In genomic region chr15:75061272-75061671, GRCh38 we compare ENCODE assay signal across 9 cellular contexts. TPM values are rescaled to one million over a fixed set of nuclear protein-coding genes. Genes with fewer than 3 reads are reported as not detected.
DNase-seq lines count a peak whose midpoint lies in the region; ATAC-seq and TF ChIP-seq lines count a peak whose summit lies in the region.
"Had no signal": no experiment of that assay in that cellular context is flagged by ENCODE, and none has a peak within 500 bp of the region (broad histone marks: within the 10 kb centered on the region; RNA-seq: fewer than 3 reads in every experiment).

No MANE protein-coding gene starts in this region.

- H3K27ac Mint-ChIP-seq in activated CD8-positive, alpha-beta memory T cell treated with anti-CD3 and anti-CD28 coated beads, Interleukin-2, amount 10 ng/mL, durations not matched to agents 7 days and 5 days, result peak overlapping the region; percentile 70
- no peak overlapping the region for H3K27ac Mint-ChIP-seq in activated CD4-positive, alpha-beta T cell treated with anti-CD3 and anti-CD28 coated beads, Interleukin-2, amount 10 ng/mL, durations not matched to agents 7 days and 5 days
- no peak overlapping the region for H3K27ac Mint-ChIP-seq in H9

- CTCF ChIA-PET in activated CD8-positive, alpha-beta memory T cell treated with anti-CD3 and anti-CD28 coated beads, Interleukin-2, amount 10 ng/mL, durations not matched to agents 7 days and 5 days (lab: Charles Lee), result interaction anchor here (0.8 to 1.4 kb wide), 4 partner anchors 18 to 143 kb away, joined by 3 to 7 read pairs (median 3); partner anchors contain the start of gene C15orf39
- CTCF ChIA-PET in activated CD4-positive, alpha-beta T cell treated with anti-CD3 and anti-CD28 coated beads, Interleukin-2, amount 10 ng/mL, durations not matched to agents 7 days and 5 days (lab: Charles Lee), result interaction anchor here (0.9 to 2.7 kb wide), 3 partner anchors 18 to 394 kb away, joined by 3 to 17 read pairs (median 5); no protein-coding TSS in a partner anchor

- H3K4me1 ChIP-seq in osteoblast (ENCODE audit: insufficient read depth, low read length) (peaks cover 41% of the 10 kb centered on the region), H9 (ENCODE audit: insufficient read depth, low read length) (no peaks in the 10 kb centered on the region; the same call in 1 of the 2 replicates)

- H4K20me1 ChIP-seq in osteoblast (ENCODE audit: insufficient read depth, low read length) (no peaks in the 10 kb centered on the region), H9 (ENCODE audit: control insufficient read depth, insufficient read depth, insufficient read length) (no peaks in the 10 kb centered on the region)

- H3K23ac ChIP-seq in H9 (ENCODE audit: insufficient read length, low read depth, low read length), result no peak overlapping the region

- H2AFZ ChIP-seq in osteoblast (ENCODE audit: low read length) (no peak overlapping the region), H9 (ENCODE audit: low read length) (no peak overlapping the region)

- H3K4me2 ChIP-seq in osteoblast (ENCODE audit: insufficient read depth, low read length) (no peak overlapping the region), H9 (ENCODE audit: insufficient read depth, insufficient read length, low read length) (no peak overlapping the region)

- TF ChIP-seq CTCF in osteoblast (IDR thresholded peaks at IDR 0.05; ENCODE audit: extremely low read depth, low read depth, low read length) (no peak), H9 (conservative IDR thresholded peaks at IDR 0.05) (no peak)

- H2AK5ac ChIP-seq in H9 (ENCODE audit: insufficient read length, low read length), result no peak overlapping the region

- H3K27ac ChIP-seq in osteoblast (ENCODE audit: low read depth, low read length) (no peak overlapping the region), H9 (ENCODE audit: insufficient read length, low read depth, low read length) (no peak overlapping the region)
- H3K27ac ChIP-seq: ovary had no signal

- no peaks in the 10 kb centered on the region for H3K27me3 Mint-ChIP-seq in activated CD8-positive, alpha-beta memory T cell treated with anti-CD3 and anti-CD28 coated beads, Interleukin-2, amount 10 ng/mL, durations not matched to agents 7 days and 5 days
- H3K27me3 Mint-ChIP-seq in activated CD4-positive, alpha-beta T cell treated with anti-CD3 and anti-CD28 coated beads, Interleukin-2, amount 10 ng/mL, durations not matched to agents 7 days and 5 days, result no peaks in the 10 kb centered on the region
- H3K27me3 Mint-ChIP-seq in H9 (ENCODE audit: low read depth), result peaks cover 3% of the 10 kb centered on the region

- no peak overlapping the region for H2BK5ac ChIP-seq in H9 (ENCODE audit: insufficient read length, low read length)

- no peak overlapping the region for H4K5ac ChIP-seq in H9 (ENCODE audit: insufficient read length, low read depth, low read length)

- no peak overlapping the region for H3K18ac ChIP-seq in H9 (ENCODE audit: insufficient read length, low read depth, low read length)

- no peak overlapping the region for H3K14ac ChIP-seq in H9 (ENCODE audit: insufficient read depth, low read length)

- H3K9ac ChIP-seq in H9 (ENCODE audit: extremely low read depth, insufficient read length, low read length), result no peak overlapping the region

- POLR2A ChIA-PET in activated CD4-positive, alpha-beta T cell treated with anti-CD3 and anti-CD28 coated beads, Interleukin-2, amount 10 ng/mL, durations not matched to agents 7 days and 5 days (lab: Charles Lee), result no interaction called here

- H2BK120ac ChIP-seq in H9 (ENCODE audit: low read depth, low read length, poor library complexity, severe bottlenecking), result no peak overlapping the region

- no peak overlapping the region for H3T11ph ChIP-seq in H9 (ENCODE audit: low read length)

- H3K4me1 Mint-ChIP-seq in activated CD8-positive, alpha-beta memory T cell treated with anti-CD3 and anti-CD28 coated beads, Interleukin-2, amount 10 ng/mL, durations not matched to agents 7 days and 5 days, result peaks cover 49% of the 10 kb centered on the region
- H3K4me1 Mint-ChIP-seq in activated CD4-positive, alpha-beta T cell treated with anti-CD3 and anti-CD28 coated beads, Interleukin-2, amount 10 ng/mL, durations not matched to agents 7 days and 5 days, result peaks cover 34% of the 10 kb centered on the region
- peaks cover 25 to 31% of the 10 kb centered on the region in 2 experiments for H3K4me1 Mint-ChIP-seq in H9

- no peak overlapping the region for H3K4me3 ChIP-seq in osteoblast (ENCODE audit: insufficient read depth, low read length)
- H3K4me3 ChIP-seq: ovary had no signal

- no peaks in the 10 kb centered on the region for H3K79me1 ChIP-seq in H9 (ENCODE audit: insufficient read depth, low read depth, low read length, poor library complexity, severe bottlenecking)

- no peak overlapping the region for H2BK20ac ChIP-seq in H9 (ENCODE audit: low read depth, low read length, poor library complexity, severe bottlenecking)

- H3K4me3 Mint-ChIP-seq in activated CD8-positive, alpha-beta memory T cell treated with anti-CD3 and anti-CD28 coated beads, Interleukin-2, amount 10 ng/mL, durations not matched to agents 7 days and 5 days, result no peak overlapping the region
- no peak overlapping the region for H3K4me3 Mint-ChIP-seq in activated CD4-positive, alpha-beta T cell treated with anti-CD3 and anti-CD28 coated beads, Interleukin-2, amount 10 ng/mL, durations not matched to agents 7 days and 5 days
- H3K4me3 Mint-ChIP-seq in H9, result no peak overlapping the region

- H3K4ac ChIP-seq in H9 (ENCODE audit: low read depth, low read length), result no peak overlapping the region

- no peaks in the 10 kb centered on the region for H3K9me3 Mint-ChIP-seq in activated CD8-positive, alpha-beta memory T cell treated with anti-CD3 and anti-CD28 coated beads, Interleukin-2, amount 10 ng/mL, durations not matched to agents 7 days and 5 days (ENCODE audit: low read depth)
- H3K9me3 Mint-ChIP-seq in activated CD4-positive, alpha-beta T cell treated with anti-CD3 and anti-CD28 coated beads, Interleukin-2, amount 10 ng/mL, durations not matched to agents 7 days and 5 days, result peaks cover 12% of the 10 kb centered on the region
- peaks cover 6 to 8% of the 10 kb centered on the region in 2 experiments for H3K9me3 Mint-ChIP-seq in H9

- no peaks in the 10 kb centered on the region for H3K79me2 ChIP-seq in osteoblast (ENCODE audit: insufficient read depth, low read length)
- no peaks in the 10 kb centered on the region for H3K79me2 ChIP-seq in H9 (ENCODE audit: insufficient read depth, low read length)

- H4K91ac ChIP-seq in H9 (ENCODE audit: insufficient read length, low read depth, low read length), result no peak overlapping the region

- H3K36me3 Mint-ChIP-seq in activated CD8-positive, alpha-beta memory T cell treated with anti-CD3 and anti-CD28 coated beads, Interleukin-2, amount 10 ng/mL, durations not matched to agents 7 days and 5 days, result peaks cover 28% of the 10 kb centered on the region
- H3K36me3 Mint-ChIP-seq in activated CD4-positive, alpha-beta T cell treated with anti-CD3 and anti-CD28 coated beads, Interleukin-2, amount 10 ng/mL, durations not matched to agents 7 days and 5 days (ENCODE audit: low read depth), result peaks cover 23% of the 10 kb centered on the region
- peaks cover 4 to 7% (median 7%) of the 10 kb centered on the region in 3 experiments; a peak in 6 of 7 replicates for H3K36me3 Mint-ChIP-seq in H9 (ENCODE audit: insufficient read depth in 1 of 3, low read depth in 3 of 3)

- H2BK15ac ChIP-seq in H9 (ENCODE audit: low read depth, low read length), result no peak overlapping the region

- no peak overlapping the region for H4K8ac ChIP-seq in H9 (replicated peaks; ENCODE audit: insufficient read length, low read depth, low read length)

- H3K23me2 ChIP-seq in H9 (ENCODE audit: insufficient read length, low read depth, low read length, poor library complexity, severe bottlenecking), result no peaks in the 10 kb centered on the region

- H3K9me3 ChIP-seq in osteoblast (ENCODE audit: low read depth, low read length), result no peaks in the 10 kb centered on the region
- no peaks in the 10 kb centered on the region for H3K9me3 ChIP-seq in H9 (ENCODE audit: control insufficient read depth, low read depth, low read length)
- H3K9me3 ChIP-seq: ovary had no signal

- H3K27me3 ChIP-seq in osteoblast (ENCODE audit: insufficient read depth, low read length) (no peaks in the 10 kb centered on the region), H9 (ENCODE audit: insufficient read depth, low read length) (no peaks in the 10 kb centered on the region)
- H3K27me3 ChIP-seq: ovary had no signal

- DNase-seq in activated CD8-positive, alpha-beta memory T cell treated with anti-CD3 and anti-CD28 coated beads, Interleukin-2, amount 10 ng/mL, durations not matched to agents 7 days and 5 days, result peak; percentile 78
- DNase-seq in osteoblast (ENCODE audit: insufficient read length, low spot score, missing footprints) (peak; percentile 78), NCI-H82 treated with DMSO at 0.1 percent for 48 hours (lab: John Stamatoyannopoulos, UW; ENCODE audit: unreplicated experiment) (no peak), NCI-H1092 treated with DMSO at 0.1 percent for 48 hours (lab: John Stamatoyannopoulos, UW) (no peak), H9 (no peak)
- no peak for DNase-seq in activated CD4-positive, alpha-beta T cell treated with anti-CD3 and anti-CD28 coated beads, Interleukin-2, amount 10 ng/mL, durations not matched to agents 7 days and 5 days

- H2BK12ac ChIP-seq in H9 (ENCODE audit: insufficient read length, low read depth, low read length), result no peak overlapping the region

- H3K56ac ChIP-seq in H9 (ENCODE audit: insufficient read length, low read depth, low read length), result no peak overlapping the region

- ATAC-seq in GM18502 (IDR thresholded peaks at IDR 0.05; ENCODE audit: poor library complexity, unreplicated experiment) (peak; percentile 61), HG03280 (IDR thresholded peaks at IDR 0.05; ENCODE audit: unreplicated experiment) (peak; percentile 63)
- peak; percentile 66 for ATAC-seq in activated CD8-positive, alpha-beta memory T cell treated with anti-CD3 and anti-CD28 coated beads, Interleukin-2, amount 10 ng/mL, durations not matched to agents 7 days and 5 days

- H3K36me3 ChIP-seq in osteoblast (ENCODE audit: insufficient read depth, low read length), result no peaks in the 10 kb centered on the region
- H3K36me3 ChIP-seq: ovary had no signal

RNA-seq across cellular contexts. Expression of gene PPCDC, which starts 37.9 kb away (rescaled TPM):
- total RNA-seq in activated CD8-positive, alpha-beta memory T cell treated with anti-CD3 and anti-CD28 coated beads, Interleukin-2, amount 10 ng/mL, durations not matched to agents 7 days and 5 days, result 10 to 100 TPM; 36.3 to 36.7 TPM
- total RNA-seq in osteoblast (5.6 and 6.5 TPM in 2 replicates), H9 (2021) (17.6 and 22.7 TPM in 2 replicates)
- total RNA-seq in activated CD4-positive, alpha-beta T cell treated with anti-CD3 and anti-CD28 coated beads, Interleukin-2, amount 10 ng/mL, durations not matched to agents 7 days and 5 days, result 10 to 100 TPM; 19.6 to 20.7 TPM

Comparison
In these comparisons a context has a peak if more than half of its experiments do, and no peak if none do; other contexts are left out.
1. DNase-seq: peak in activated CD8-positive, alpha-beta memory T cell treated with anti-CD3 and anti-CD28 coated beads, Interleukin-2, amount 10 ng/mL, durations not matched to agents 7 days and 5 days (single experiment) and osteoblast (single experiment); none in NCI-H82 treated with DMSO at 0.1 percent for 48 hours (single experiment), NCI-H1092 treated with DMSO at 0.1 percent for 48 hours (single experiment), activated CD4-positive, alpha-beta T cell treated with anti-CD3 and anti-CD28 coated beads, Interleukin-2, amount 10 ng/mL, durations not matched to agents 7 days and 5 days (single experiment) and H9 (single experiment).
2. Peak in every context shown above with its lines, with median percentiles within 50 percentile points of each other: ATAC-seq.